Comparison of ENCODE assay signal across 8 cellular contexts in the genomic region with DNA sequence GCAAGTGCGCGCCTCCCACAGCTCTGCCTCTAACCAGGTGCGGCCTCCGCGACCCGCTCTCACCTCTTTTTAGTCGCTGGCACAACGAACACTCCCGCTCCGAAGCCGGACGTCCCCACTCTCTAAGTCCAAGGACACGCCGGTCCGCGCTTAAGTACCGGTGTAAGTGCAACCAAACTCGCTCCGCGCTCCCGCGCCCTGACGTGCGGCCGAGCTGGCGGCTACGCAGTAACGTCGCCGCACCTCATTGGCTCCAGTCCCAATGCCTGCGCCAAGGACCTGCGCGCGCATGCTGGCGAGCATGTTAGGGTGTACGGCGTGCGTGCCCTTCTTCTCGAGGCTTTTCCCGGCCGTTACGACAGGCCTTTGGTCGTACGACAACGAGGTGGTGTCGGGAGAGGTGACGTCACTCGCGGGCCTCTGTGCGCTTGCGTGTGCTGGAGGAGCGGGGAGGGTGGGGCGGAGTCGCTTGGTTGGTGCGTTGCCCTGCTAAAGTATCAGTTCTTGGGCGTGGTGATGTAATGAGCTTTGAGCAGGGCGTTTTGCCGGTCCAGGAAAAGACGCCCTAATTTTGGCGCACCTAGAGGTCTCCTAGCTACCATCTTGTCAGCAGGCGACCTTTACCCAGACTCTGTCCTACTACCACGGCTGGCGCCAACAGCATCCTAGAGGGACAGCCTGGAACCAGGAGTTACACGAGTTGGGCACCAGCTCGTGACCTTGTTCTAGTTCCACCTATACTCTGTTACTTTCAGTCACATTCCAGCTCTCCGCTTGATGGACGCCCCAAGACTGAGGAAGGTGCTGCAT. TPM values are rescaled to one million over a fixed set of nuclear protein-coding genes. Genes with fewer than 3 reads are reported as not detected.
DNase-seq lines count a peak whose midpoint lies in the region; ATAC-seq, FAIRE-seq and TF ChIP-seq lines count a peak whose summit lies in the region.

A gene (minus strand): TSS at position 124 of the 810 bp plus-strand sequence. CDS start 1,141 bp downstream, outside the sequence.

- H3K4ac ChIP-seq in IMR-90 (ENCODE audit: low read depth, low read length), result peak within 1 kb of the TSS; percentile 96

- H3K27ac ChIP-seq in IMR-90 (ENCODE audit: insufficient read depth, low read length) (peak within 1 kb of the TSS; percentile 76), endothelial cell of umbilical vein (ENCODE audit: insufficient read depth, low read depth, low read length) (peak within 1 kb of the TSS; percentile 67)

- peak within 1 kb of the TSS; percentile 92 for H2AK9ac ChIP-seq in IMR-90 (replicated peaks; ENCODE audit: low read depth, low read length, poor library complexity)

- H4K20me1 ChIP-seq in IMR-90 (ENCODE audit: insufficient read depth, low read length) (peaks cover 7% of the 10 kb centered on the region), endothelial cell of umbilical vein (replicated peaks; ENCODE audit: control insufficient read depth, extremely low read depth, insufficient read depth, low read length) (no peaks in the 10 kb centered on the region)

- H3K23ac ChIP-seq in IMR-90 (ENCODE audit: low read depth, low read length), result peak within 1 kb of the TSS; percentile 90

- DNase-seq in DMS 273 (lab: John Stamatoyannopoulos, UW; ENCODE audit: unreplicated experiment), result peak; percentile 100
- peak; percentile 100 for DNase-seq in IMR-90
- DNase-seq in OCI-M1 (lab: John Stamatoyannopoulos, UW), result peak; percentile 98
- peak; percentile 99 for DNase-seq in activated T-cell treated with anti-CD3 and anti-CD28 coated beads for 24 hours (ENCODE audit: low read depth)
- peak; percentile 100 for DNase-seq in endothelial cell of umbilical vein (ENCODE audit: low read depth, low spot score)
- peak; percentile 100 for DNase-seq in midbrain (lab: John Stamatoyannopoulos, UW)
- DNase-seq in stimulated activated CD8-positive, alpha-beta memory T cell treated with anti-CD3 and anti-CD28 coated beads, Interleukin-2, amount 100 ng/mL, for 1 hour (ENCODE audit: low read depth in 2 of 2), result peak; percentile 99

- H2AK5ac ChIP-seq in IMR-90 (ENCODE audit: low read depth, low read length), result peak within 1 kb of the TSS; percentile 76

- H3K27me3 ChIP-seq in IMR-90 (ENCODE audit: control insufficient read depth, insufficient read depth, low read length) (no peaks in the 10 kb centered on the region), endothelial cell of umbilical vein (ENCODE audit: control insufficient read depth in 2 of 2, insufficient read depth in 2 of 2, low read length in 2 of 2) (peaks cover 0 to 3% of the 10 kb centered on the region in 2 experiments)

- WGBS in IMR-90 (ENCODE audit: extremely low coverage in 2 of 2, insufficient read length in 1 of 2), 2 experiments, result 0% methylated on average over 26 of the region's 67 CpGs; no CpG with 5 or more reads in 1 of the 2 experiments

- H2BK20ac ChIP-seq in IMR-90 (ENCODE audit: low read depth, low read length), result peak within 1 kb of the TSS; percentile 20; the same call in 1 of the 2 replicates

- H4K8ac ChIP-seq in IMR-90 (ENCODE audit: low read depth in 2 of 2, low read length in 2 of 2), result peak within 1 kb of the TSS; percentile 93 to 96

- peak within 1 kb of the TSS; percentile 96 for H3K14ac ChIP-seq in IMR-90 (replicated peaks; ENCODE audit: low read depth, low read length)

- ATAC-seq in GM21528 (IDR thresholded peaks at IDR 0.05; ENCODE audit: low FRiP score, unreplicated experiment) (peak; percentile 94), IMR-90 (ENCODE audit: low read depth) (peak; percentile 95)

- no TSS peak for BruUV-seq in IMR-90 (replicated peaks; lab: Mats Ljungman, UMichigan)
- BruUV-seq in endothelial cell of umbilical vein (replicated peaks; lab: Mats Ljungman, UMichigan), result TSS peak; percentile 99

- POLR2A ChIA-PET in IMR-90 (lab: Charles Lee; ENCODE audit: unreplicated experiment) (interaction anchor here (0.5 to 0.7 kb wide), 7 partner anchors 9 to 413 kb away, joined by 3 to 11 read pairs (median 4); no protein-coding TSS in a partner anchor), endothelial cell of umbilical vein (lab: Charles Lee) (interaction anchor here (0.6 to 1.8 kb wide), 16 partner anchors 9 to 1991 kb away, joined by 3 to 13 read pairs (median 3); a partner anchor contains a TSS)

- H2BK15ac ChIP-seq in IMR-90 (ENCODE audit: low read depth, low read length), result peak within 1 kb of the TSS; percentile 45; the same call in 2 of the 3 replicates

- peak within 1 kb of the TSS; percentile 80 for H3K4me2 ChIP-seq in IMR-90 (ENCODE audit: low read depth, low read length)
- peak within 1 kb of the TSS; percentile 99 for H3K4me2 ChIP-seq in endothelial cell of umbilical vein (ENCODE audit: insufficient read depth, low read length)

- H3K4me3 ChIP-seq in IMR-90 (ENCODE audit: insufficient read depth, low read depth, low read length) (peak within 1 kb of the TSS; percentile 59), endothelial cell of umbilical vein (replicated peaks in 1 of 3; ENCODE audit: insufficient read depth in 1 of 3, low read depth in 1 of 3, low read length in 3 of 3) (peak within 1 kb of the TSS; percentile 82 to 98 (median 91))

- TF ChIP-seq CTCF in IMR-90 (conservative IDR thresholded peaks at IDR 0.05; ENCODE audit: low read depth, low read length) (no peak), endothelial cell of umbilical vein (IDR thresholded peaks at IDR 0.05; ENCODE audit: extremely low read depth in 1 of 2, insufficient read depth in 1 of 2, low read depth in 1 of 2, low read length in 2 of 2) (no peak)

- TF ChIP-seq POLR2A in IMR-90 (IDR thresholded peaks at IDR 0.05; ENCODE audit: low read depth, low read length) (peak; percentile 100), endothelial cell of umbilical vein (IDR thresholded peaks at IDR 0.05; ENCODE audit: low read depth, low read length) (peak; percentile 98)

- H2AFZ ChIP-seq in IMR-90 (replicated peaks; ENCODE audit: low read length, poor library complexity) (peak within 1 kb of the TSS; percentile 97), endothelial cell of umbilical vein (ENCODE audit: low read depth, low read length) (peak within 1 kb of the TSS; percentile 78)

- in situ Hi-C loops in IMR-90 (cut with MboI; ENCODE audit: low sequenced_read_pairs), result no loop called here

- peak; percentile 94 for FAIRE-seq in endothelial cell of umbilical vein (lab: Jason Lieb, UNC)

- peaks cover 3 to 28% of the 10 kb centered on the region in 2 experiments; a peak in 2 of 4 replicates for H3K79me1 ChIP-seq in IMR-90 (ENCODE audit: low read depth in 1 of 2, low read length in 2 of 2)

- intact Hi-C loops in IMR-90 (cut with micrococcal nuclease) (no loop called here), endothelial cell of umbilical vein (cut with micrococcal nuclease) (loop anchor here (1.0 kb wide), 2 partner anchors 35 to 55 kb away; a partner anchor contains a TSS)

- H3K9me3 ChIP-seq in IMR-90 (ENCODE audit: control insufficient read depth, insufficient read depth, low read length) (no peaks in the 10 kb centered on the region), endothelial cell of umbilical vein (replicated peaks; ENCODE audit: control insufficient read depth, insufficient read depth, low read length) (no peaks in the 10 kb centered on the region)

- CTCF ChIA-PET in IMR-90 (lab: Yijun Ruan, JAX), result interaction anchor here (1.3 kb wide), 1 partner anchor 26 kb away, joined by 3 read pairs; no protein-coding TSS in a partner anchor
- CTCF ChIA-PET in endothelial cell of umbilical vein (lab: Charles Lee), result interaction anchor here (0.9 to 3.3 kb wide), 8 partner anchors 27 to 313 kb away, joined by 3 to 17 read pairs (median 4); a partner anchor contains a TSS

- H3K9ac ChIP-seq in IMR-90 (ENCODE audit: low read depth, low read length) (peak within 1 kb of the TSS; percentile 87), endothelial cell of umbilical vein (replicated peaks; ENCODE audit: extremely low read depth, insufficient read depth, low read length) (peak within 1 kb of the TSS; percentile 89)

- H3K36me3 ChIP-seq in IMR-90 (ENCODE audit: control insufficient read depth, insufficient read depth, low read length) (peaks cover 3% of the 10 kb centered on the region; the same call in 1 of the 2 replicates), endothelial cell of umbilical vein (ENCODE audit: control insufficient read depth in 2 of 2, extremely low read depth in 1 of 2, insufficient read depth in 2 of 2, low read length in 2 of 2) (peaks cover 5 to 12% of the 10 kb centered on the region in 2 experiments)

- H3K9me1 ChIP-seq in IMR-90 (ENCODE audit: insufficient read depth, low read length) (peaks cover 3% of the 10 kb centered on the region), endothelial cell of umbilical vein (replicated peaks; ENCODE audit: control insufficient read depth, extremely low read depth, insufficient read depth, low read length) (no peaks in the 10 kb centered on the region)

- no peaks in the 10 kb centered on the region for H3K4me1 ChIP-seq in IMR-90 (ENCODE audit: control insufficient read depth, insufficient read depth, low read length)
- peaks cover 9% of the 10 kb centered on the region for H3K4me1 ChIP-seq in endothelial cell of umbilical vein (ENCODE audit: control insufficient read depth, extremely low read depth, insufficient read depth, low read length)

- peaks cover 25% of the 10 kb centered on the region for H3K79me2 ChIP-seq in endothelial cell of umbilical vein (ENCODE audit: control insufficient read depth, insufficient read depth, low read length)

- peak within 1 kb of the TSS; percentile 84 for H4K5ac ChIP-seq in IMR-90 (ENCODE audit: low read depth, low read length)

- peak within 1 kb of the TSS; percentile 62 for H2BK5ac ChIP-seq in IMR-90 (ENCODE audit: low read depth, low read length, poor library complexity, severe bottlenecking)

- dilution Hi-C loops in IMR-90 (cut with HindIII; ENCODE audit: low sequenced_read_pairs, unreplicated experiment) (no loop called here), endothelial cell of umbilical vein (cut with MboI; ENCODE audit: extremely low pct_ligation_motif_present, low sequenced_read_pairs) (no loop called here)

- peak within 1 kb of the TSS; percentile 37 for H3K18ac ChIP-seq in IMR-90 (ENCODE audit: low read depth, low read length)

- TF ChIP-seq RAD21 in IMR-90 (IDR thresholded peaks at IDR 0.05; ENCODE audit: low read length), result no peak

- peak within 1 kb of the TSS; percentile 69 for H2BK120ac ChIP-seq in IMR-90 (ENCODE audit: low read depth, low read length)

- H4K91ac ChIP-seq in IMR-90 (ENCODE audit: insufficient read depth, low read depth, low read length), result peak within 1 kb of the TSS; percentile 93

- H3K56ac ChIP-seq in IMR-90 (ENCODE audit: extremely low read depth, insufficient read depth, low read length), result peak within 1 kb of the TSS; percentile 89

RNA-seq across cellular contexts. Expression of the gene that starts here (rescaled TPM):
- total RNA-seq in IMR-90 (2012; rRNA removed), result 22.9 and 65.3 TPM in 2 replicates
- 47.2 and 59.0 TPM in 2 replicates for polyA plus RNA-seq in IMR-90 (2012; rRNA removed)
- 2.5 and 4.4 TPM in 2 replicates for polyA plus RNA-seq in IMR-90 (2012; cell fraction: cytosol; rRNA removed)
- polyA plus RNA-seq in IMR-90 (2012; cell fraction: nucleus; rRNA removed; ENCODE audit: low replicate concordance), result 2.1 and 12.7 TPM in 2 replicates
- total RNA-seq in endothelial cell of umbilical vein, result 134 and 143 TPM in 2 replicates
- 12.3 and 21.4 TPM in 2 replicates for polyA plus RNA-seq in endothelial cell of umbilical vein
- 39.3 and 43.4 TPM in 2 replicates for polyA plus RNA-seq in endothelial cell of umbilical vein (2011; cell fraction: cytosol; rRNA removed)
- polyA plus RNA-seq in endothelial cell of umbilical vein (2011; cell fraction: nucleus; rRNA removed), result 15.7 and 20.1 TPM in 2 replicates
- polyA plus RNA-seq in endothelial cell of umbilical vein (2012), result 87.5 and 158 TPM in 2 replicates
- polyA minus RNA-seq in endothelial cell of umbilical vein, result 9.5 and 11.0 TPM in 2 replicates
- polyA minus RNA-seq in endothelial cell of umbilical vein (2011; cell fraction: cytosol; rRNA and poly(A)+ RNA removed), result 31.6 TPM
- 10.5 and 17.1 TPM in 2 replicates for polyA minus RNA-seq in endothelial cell of umbilical vein (2011; cell fraction: nucleus; rRNA and poly(A)+ RNA removed)

Comparison
In these comparisons a context has a peak if more than half of its experiments do, and no peak if none do; other contexts are left out.
1. Peak in every context shown above with its lines: DNase-seq, ATAC-seq, H3K4me3 ChIP-seq and H3K27ac ChIP-seq.